Comparison of ENCODE assay signal across 8 cellular contexts in genomic region chr11:16265022-16265421, GRCh38.
"Had no signal": no experiment of that assay in that cellular context is flagged by ENCODE, and none has a peak within 500 bp of the region (broad histone marks: within the 10 kb centered on the region; RNA-seq: fewer than 3 reads in every experiment).

No MANE protein-coding gene starts in this region.

- DNase-seq: GM23248, GOT3, H9, HCEC 1CT, KBM-7 had no signal

- H2AFZ ChIP-seq: GM23248 had no signal

- FAIRE-seq: H54, HepG2 had no signal

- H3K9ac ChIP-seq: GM23248 had no signal

- H3K27ac ChIP-seq: GM23248, HL-60 had no signal

- H3K4me3 ChIP-seq: GM23248 had no signal

- ATAC-seq: HepG2 had no signal
